Comparison of ENCODE assay signal across 1 cellular context in genomic region chr11:61090521-61090920, GRCh38.
TF ChIP-seq lines count a peak whose summit lies in the region.

No MANE protein-coding gene starts in this region.

TF ChIP-seq in GM23338, 12 proteins besides CTCF, POLR2A, EP300 and RAD21 (continued from another document):
- TF ChIP-seq ZNF462 (CRISPR knock-in tag; IDR thresholded peaks at IDR 0.05) (no peak), EZH2phosphoT487 (IDR thresholded peaks at IDR 0.05; ENCODE audit: unreplicated experiment) (no peak), EZH2 (IDR thresholded peaks at IDR 0.05; ENCODE audit: low read depth, unreplicated experiment) (no peak), NANOG (IDR thresholded peaks at IDR 0.05; ENCODE audit: borderline replicate concordance) (no peak), STAT1 (IDR thresholded peaks at IDR 0.05; ENCODE audit: unreplicated experiment) (no peak), ZNF114 (CRISPR knock-in tag; IDR thresholded peaks at IDR 0.05) (no peak), POLR2AphosphoS5 (IDR thresholded peaks at IDR 0.05; ENCODE audit: low read depth) (no peak), CREB1 (CRISPR knock-in tag; IDR thresholded peaks at IDR 0.05; ENCODE audit: low read depth) (no peak), JUNB (IDR thresholded peaks at IDR 0.05; ENCODE audit: unreplicated experiment) (no peak), REST (IDR thresholded peaks at IDR 0.05; ENCODE audit: unreplicated experiment) (no peak), ETS1 (IDR thresholded peaks at IDR 0.05) (no peak)
